Comparison of ENCODE assay signal across 1 cellular context in genomic region chr13:77699059-77699680, GRCh38.
TF ChIP-seq lines count a peak whose summit lies in the region.

No MANE protein-coding gene starts in this region.

TF ChIP-seq in H1, 55 proteins besides CTCF, POLR2A, EP300 and RAD21:
- no peak for TF ChIP-seq SP4 (IDR thresholded peaks at IDR 0.05; ENCODE audit: low read length)
- TF ChIP-seq SAP30 (IDR thresholded peaks at IDR 0.05; ENCODE audit: insufficient read depth, insufficient replicate concordance, low read length): no peak
- TF ChIP-seq CHD1 (IDR thresholded peaks at IDR 0.05; ENCODE audit: low read depth, low read length): no peak
- TF ChIP-seq RXRA (IDR thresholded peaks at IDR 0.05; ENCODE audit: insufficient read depth, low read depth, low read length): no peak
- no peak for TF ChIP-seq CBX8 (IDR thresholded peaks at IDR 0.05; ENCODE audit: borderline replicate concordance, low read depth, low read length)
- no peak for TF ChIP-seq BACH1 (IDR thresholded peaks at IDR 0.05; ENCODE audit: low read length)
- TF ChIP-seq RNF2 (IDR thresholded peaks at IDR 0.05; ENCODE audit: borderline replicate concordance, low read depth, low read length, missing control alignments, poor library complexity, severe bottlenecking): no peak
- no peak for TF ChIP-seq ASH2L (IDR thresholded peaks at IDR 0.05; ENCODE audit: low read length)
- no peak for TF ChIP-seq FOSL1 (IDR thresholded peaks at IDR 0.05; ENCODE audit: insufficient read depth, low read depth, low read length)
- TF ChIP-seq EZH2 (IDR thresholded peaks at IDR 0.05; ENCODE audit: low read depth, low read length, severe bottlenecking): no peak
- TF ChIP-seq SIN3A (conservative IDR thresholded peaks at IDR 0.05 in 1 of 2, IDR thresholded peaks at IDR 0.05 in 1 of 2; ENCODE audit: low read depth in 1 of 2, low read length in 2 of 2): no peak; a peak in 1 of 4 replicates
- no peak for TF ChIP-seq EGR1 (IDR thresholded peaks at IDR 0.05; ENCODE audit: borderline replicate concordance, low read depth, low read length)
- TF ChIP-seq CTBP2 (IDR thresholded peaks at IDR 0.05; ENCODE audit: borderline replicate concordance, insufficient read depth, insufficient read length, low read length): no peak
- TF ChIP-seq, protein P1, sequence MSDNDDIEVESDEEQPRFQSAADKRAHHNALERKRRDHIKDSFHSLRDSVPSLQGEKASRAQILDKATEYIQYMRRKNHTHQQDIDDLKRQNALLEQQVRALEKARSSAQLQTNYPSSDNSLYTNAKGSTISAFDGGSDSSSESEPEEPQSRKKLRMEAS (IDR thresholded peaks at IDR 0.05): no peak
- TF ChIP-seq RFX5 (IDR thresholded peaks at IDR 0.05; ENCODE audit: borderline replicate concordance, low read depth, low read length): no peak
- no peak for TF ChIP-seq CHD2 (IDR thresholded peaks at IDR 0.05; ENCODE audit: low read length)
- no peak for TF ChIP-seq NANOG (IDR thresholded peaks at IDR 0.05; ENCODE audit: insufficient read depth, low read depth, low read length, poor library complexity, severe bottlenecking)
- no peak for TF ChIP-seq SIRT6 (IDR thresholded peaks at IDR 0.05; ENCODE audit: low read length)
- no peak for TF ChIP-seq CEBPB (IDR thresholded peaks at IDR 0.05; ENCODE audit: low read depth, low read length)
